In genomic region chr2:109229094-109229675, GRCh38 we compare ENCODE assay signal across 19 cellular contexts.
"Had no signal": no experiment of that assay in that cellular context is flagged by ENCODE, and none has a peak within 500 bp of the region (broad histone marks: within the 10 kb centered on the region; RNA-seq: fewer than 3 reads in every experiment).

No MANE protein-coding gene starts in this region.

- ATAC-seq: left colon; stimulated activated naive CD8-positive, alpha-beta T cell treated with anti-CD3 and anti-CD28 coated beads, Interleukin-15, amount 100 ng/mL, for 72 hours had no signal

- H3K9me3 ChIP-seq: suprapubic skin, transverse colon, uterus had no signal

- H3K27me3 Mint-ChIP-seq: activated naive CD8-positive, alpha-beta T cell; stimulated activated naive CD8-positive, alpha-beta T cell treated with anti-CD3 and anti-CD28 coated beads, Interleukin-15, amount 100 ng/mL, for 72 hours had no signal

- H3K27me3 ChIP-seq: suprapubic skin, transverse colon, uterus had no signal

- H3K4me3 ChIP-seq: cardiac muscle cell, lung, suprapubic skin, transverse colon, uterus had no signal

- H3K4me3 Mint-ChIP-seq: activated naive CD8-positive, alpha-beta T cell; activated T-helper 1 cell treated with anti-CD3 and anti-CD28 coated beads, Interleukin-12 subunit alpha, Interleukin-12 subunit beta, Interleukin-2, Interleukin-4 antibody, amounts not matched to agents 30 ng/mL and 10 ng/mL and 1 ng/mL, durations not matched to agents 14 hours and 24 hours and 36 hours; stimulated activated naive CD8-positive, alpha-beta T cell treated with anti-CD3 and anti-CD28 coated beads, Interleukin-15, amount 100 ng/mL, for 72 hours; T-helper 1 cell treated with Interleukin-12 subunit alpha and Interleukin-12 subunit beta and Interleukin-4 antibody, amounts not matched to agents 30 μg/mL and 1 μg/mL, for 36 hours had no signal

- H3K36me3 Mint-ChIP-seq: activated naive CD8-positive, alpha-beta T cell had no signal

- H3K36me3 ChIP-seq: cardiac muscle cell, suprapubic skin, transverse colon, uterus had no signal

- H3K9me3 Mint-ChIP-seq: activated T-helper 1 cell treated with anti-CD3 and anti-CD28 coated beads, Interleukin-12 subunit alpha, Interleukin-12 subunit beta, Interleukin-2, Interleukin-4 antibody, amounts not matched to agents 30 ng/mL and 10 ng/mL and 1 ng/mL, durations not matched to agents 14 hours and 24 hours and 36 hours; stimulated activated naive CD8-positive, alpha-beta T cell treated with anti-CD3 and anti-CD28 coated beads, Interleukin-15, amount 100 ng/mL, for 72 hours; T-helper 1 cell treated with Interleukin-12 subunit alpha and Interleukin-12 subunit beta and Interleukin-4 antibody, amounts not matched to agents 30 μg/mL and 1 μg/mL, for 36 hours had no signal

- DNase-seq: activated CD4-positive, CD25-positive, alpha-beta regulatory T cell treated with anti-CD3 and anti-CD28 coated beads, Interleukin-2, amount 50 U/mL, for 72 hours; activated T-cell treated with anti-CD3 and anti-CD28 coated beads for 4 hours; dermis blood vessel endothelial cell; effector memory CD4-positive, alpha-beta T cell; foreskin fibroblast; islet precursor cell; left colon; stimulated activated CD4-positive, alpha-beta T cell treated with anti-CD3 and anti-CD28 coated beads, Interleukin-2, amount 100 ng/mL, for 48 hours; stimulated activated naive CD8-positive, alpha-beta T cell treated with anti-CD3 and anti-CD28 coated beads, Interleukin-15, amount 100 ng/mL, for 72 hours; transverse colon; uterus had no signal

- H3K27ac Mint-ChIP-seq: activated naive CD8-positive, alpha-beta T cell; activated T-helper 1 cell treated with anti-CD3 and anti-CD28 coated beads, Interleukin-12 subunit alpha, Interleukin-12 subunit beta, Interleukin-2, Interleukin-4 antibody, amounts not matched to agents 30 ng/mL and 10 ng/mL and 1 ng/mL, durations not matched to agents 14 hours and 24 hours and 36 hours; progenitor cell of endocrine pancreas; stimulated activated naive CD8-positive, alpha-beta T cell treated with anti-CD3 and anti-CD28 coated beads, Interleukin-15, amount 100 ng/mL, for 72 hours; T-helper 1 cell treated with Interleukin-12 subunit alpha and Interleukin-12 subunit beta and Interleukin-4 antibody, amounts not matched to agents 30 μg/mL and 1 μg/mL, for 36 hours had no signal

- H3K27ac ChIP-seq: cardiac muscle cell, epithelial cell of prostate, suprapubic skin, transverse colon, uterus had no signal

- H3K4me1 ChIP-seq: transverse colon, uterus had no signal
